Comparison of ENCODE assay signal across 2 cellular contexts in genomic region chr19:53983457-53984289, GRCh38.
A peak's percentile ranks its signal among the peaks of the same experiment; 100 is the strongest.
TF ChIP-seq lines count a peak whose summit lies in the region.

No MANE protein-coding gene starts in this region.

TF ChIP-seq in GM23338, 12 proteins besides CTCF, POLR2A, EP300 and RAD21:
- TF ChIP-seq REST (IDR thresholded peaks at IDR 0.05; ENCODE audit: unreplicated experiment) (no peak), ZNF462 (CRISPR knock-in tag; IDR thresholded peaks at IDR 0.05) (no peak)
- TF ChIP-seq, protein P1, sequence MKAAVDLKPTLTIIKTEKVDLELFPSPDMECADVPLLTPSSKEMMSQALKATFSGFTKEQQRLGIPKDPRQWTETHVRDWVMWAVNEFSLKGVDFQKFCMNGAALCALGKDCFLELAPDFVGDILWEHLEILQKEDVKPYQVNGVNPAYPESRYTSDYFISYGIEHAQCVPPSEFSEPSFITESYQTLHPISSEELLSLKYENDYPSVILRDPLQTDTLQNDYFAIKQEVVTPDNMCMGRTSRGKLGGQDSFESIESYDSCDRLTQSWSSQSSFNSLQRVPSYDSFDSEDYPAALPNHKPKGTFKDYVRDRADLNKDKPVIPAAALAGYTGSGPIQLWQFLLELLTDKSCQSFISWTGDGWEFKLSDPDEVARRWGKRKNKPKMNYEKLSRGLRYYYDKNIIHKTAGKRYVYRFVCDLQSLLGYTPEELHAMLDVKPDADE (IDR thresholded peaks at IDR 0.05): no peak

TF ChIP-seq in H1, 55 proteins besides CTCF, POLR2A, EP300 and RAD21:
- TF ChIP-seq HDAC2 (IDR thresholded peaks at IDR 0.05; ENCODE audit: borderline replicate concordance in 1 of 2, low read depth in 2 of 2, low read length in 2 of 2) (0 out of 4 replicates have a peak, but pooled peaks of 1 of the 2 experiments have one; percentile 78), KDM1A (IDR thresholded peaks at IDR 0.05; ENCODE audit: borderline replicate concordance, low read length) (peak; percentile 93), POU5F1 (IDR thresholded peaks at IDR 0.05; ENCODE audit: low read depth, low read length) (no peak), YY1 (IDR thresholded peaks at IDR 0.05; ENCODE audit: low read depth, low read length) (no peak)
